20 cellular contexts compared by ENCODE assay signal in the genomic region with DNA sequence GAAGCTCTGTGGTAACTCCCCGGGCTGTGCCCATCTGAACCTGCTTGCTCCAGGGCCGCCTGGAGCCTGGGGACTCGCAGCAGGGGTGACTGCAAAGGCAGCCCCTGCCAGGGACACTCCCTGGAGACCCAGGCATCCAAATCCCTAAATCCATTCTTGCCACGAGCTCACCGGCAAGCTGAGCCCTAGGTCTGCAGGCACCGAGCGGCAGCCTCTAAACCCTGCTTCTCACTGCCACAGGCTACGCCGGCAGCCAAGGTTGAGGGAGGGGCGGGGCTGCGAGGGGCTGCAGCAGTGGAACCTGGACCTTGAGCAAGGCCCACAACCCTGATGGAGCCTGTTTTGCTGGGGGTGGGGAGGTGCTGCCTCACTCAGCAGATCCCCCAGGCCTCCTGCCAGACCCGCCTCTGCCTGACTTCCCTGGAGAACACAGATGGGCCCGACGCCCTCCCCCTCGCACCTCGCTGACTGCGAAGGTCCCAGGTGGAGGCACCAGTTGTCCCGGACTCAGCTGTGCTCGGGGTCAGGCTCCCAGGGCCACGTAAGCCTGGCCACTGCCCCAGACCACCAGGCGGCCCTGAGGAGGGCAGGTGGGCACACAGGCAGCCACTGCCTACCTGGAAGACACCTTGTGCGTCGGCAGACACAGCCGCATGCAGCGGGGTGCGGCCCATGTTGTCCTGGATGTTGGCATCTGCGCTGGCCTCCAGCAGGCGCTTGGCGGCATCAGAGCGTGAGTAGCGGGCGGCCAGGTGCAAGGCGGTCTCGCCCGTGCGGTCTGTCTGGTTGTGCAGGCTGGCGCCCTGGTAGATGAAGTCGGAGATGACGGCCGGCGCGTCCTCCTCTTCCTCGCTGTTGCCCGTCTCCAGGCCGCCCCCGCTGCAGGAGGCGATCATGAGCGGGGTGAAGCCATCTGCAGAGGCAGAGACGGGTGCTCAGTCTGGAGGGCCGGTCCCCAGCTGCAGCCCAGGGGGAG.
"Had no signal": no experiment of that assay in that cellular context is flagged by ENCODE, and none has a peak within 500 bp of the region (broad histone marks: within the 10 kb centered on the region; RNA-seq: fewer than 3 reads in every experiment).

No MANE protein-coding gene starts in this region.

- H3K27ac ChIP-seq: brain microvascular endothelial cell, esophagus squamous epithelium, gastrocnemius medialis, left ventricle myocardium inferior, prostate gland, upper lobe of left lung had no signal

- H3K27me3 ChIP-seq: brain microvascular endothelial cell, esophagus squamous epithelium, gastrocnemius medialis, spleen, upper lobe of left lung had no signal

- FAIRE-seq: colon had no signal

- H3K4me1 Mint-ChIP-seq: neural crest cell, WTC11 had no signal

- H3K9me3 ChIP-seq: esophagus squamous epithelium, gastrocnemius medialis, left ventricle myocardium inferior, prostate gland, spleen, upper lobe of left lung had no signal

- H3K27me3 Mint-ChIP-seq: naive thymus-derived CD4-positive, alpha-beta T cell had no signal

- DNase-seq: activated CD4-positive, alpha-beta T cell treated with anti-CD3 and anti-CD28 coated beads, Interleukin-2, amount 50 U/mL, for 48 hours; activated naive CD4-positive, alpha-beta T cell treated with Interleukin-2 at 50 U/mL for 16 hours; activated T-cell treated with anti-CD3 and anti-CD28 coated beads, Interleukin-2, amount 50 U/mL, for 48 hours; anterior cingulate cortex; brain microvascular endothelial cell; esophagus squamous epithelium; gastrocnemius medialis; hippocampal formation; left ventricle myocardium inferior; naive thymus-derived CD4-positive, alpha-beta T cell; spleen; stimulated activated CD4-positive, alpha-beta T cell treated with anti-CD3 and anti-CD28 coated beads, Interleukin-4, amount 100 ng/mL, for 1 hour; stimulated activated naive CD4-positive, alpha-beta T cell; T1000 had no signal

- H3K9me3 Mint-ChIP-seq: naive thymus-derived CD4-positive, alpha-beta T cell; neural crest cell; T-helper 1 cell treated with Interleukin-12 subunit alpha and Interleukin-12 subunit beta and Interleukin-4 antibody, amounts not matched to agents 30 μg/mL and 1 μg/mL, for 36 hours; WTC11 had no signal

- H3K4me1 ChIP-seq: gastrocnemius medialis, prostate gland had no signal

- H3K4me3 ChIP-seq: esophagus squamous epithelium, gastrocnemius medialis, left ventricle myocardium inferior, prostate gland, spleen, upper lobe of left lung had no signal

- H3K27ac Mint-ChIP-seq: T-helper 1 cell treated with Interleukin-12 subunit alpha and Interleukin-12 subunit beta and Interleukin-4 antibody, amounts not matched to agents 30 μg/mL and 1 μg/mL, for 36 hours; WTC11 had no signal

- H3K4me3 Mint-ChIP-seq: naive thymus-derived CD4-positive, alpha-beta T cell; neural crest cell; T-helper 1 cell treated with Interleukin-12 subunit alpha and Interleukin-12 subunit beta and Interleukin-4 antibody, amounts not matched to agents 30 μg/mL and 1 μg/mL, for 36 hours; WTC11 had no signal

- ATAC-seq: gastrocnemius medialis; naive thymus-derived CD4-positive, alpha-beta T cell; WTC11 had no signal
